ENCODE assay signal across 11 cellular contexts in genomic region chr5:64900618-64901017, GRCh38.
"Had no signal": no experiment of that assay in that cellular context is flagged by ENCODE, and none has a peak within 500 bp of the region (broad histone marks: within the 10 kb centered on the region; RNA-seq: fewer than 3 reads in every experiment).

No MANE protein-coding gene starts in this region.

- H3K27me3 ChIP-seq: cardiac muscle cell, gastrocnemius medialis, tibial artery, vagina had no signal

- H3K27me3 Mint-ChIP-seq: activated CD4-positive, alpha-beta memory T cell treated with anti-CD3 and anti-CD28 coated beads, Interleukin-2, amount 10 ng/mL, durations not matched to agents 7 days and 5 days; activated naive CD8-positive, alpha-beta T cell treated with anti-CD3 and anti-CD28 coated beads, Interleukin-2, amount 10 ng/mL, durations not matched to agents 7 days and 5 days; naive thymus-derived CD4-positive, alpha-beta T cell; stimulated activated memory B cell treated with anti-CD40 and anti-IgM and Interleukin-4, amounts not matched to agents 10 μg/mL and 1 μg/mL and 100 μg/mL, for 72 hours had no signal

- H3K9me3 ChIP-seq: gastrocnemius medialis, tibial artery, vagina had no signal

- H3K4me2 ChIP-seq: smooth muscle cell had no signal

- H3K9me3 Mint-ChIP-seq: stimulated activated memory B cell treated with anti-CD40 and anti-IgM and Interleukin-4, amounts not matched to agents 10 μg/mL and 1 μg/mL and 100 μg/mL, for 72 hours had no signal

- H3K27ac Mint-ChIP-seq: activated CD4-positive, alpha-beta memory T cell treated with anti-CD3 and anti-CD28 coated beads, Interleukin-2, amount 10 ng/mL, durations not matched to agents 7 days and 5 days; activated naive CD8-positive, alpha-beta T cell treated with anti-CD3 and anti-CD28 coated beads, Interleukin-2, amount 10 ng/mL, durations not matched to agents 7 days and 5 days; naive thymus-derived CD4-positive, alpha-beta T cell; stimulated activated memory B cell treated with anti-CD40 and anti-IgM and Interleukin-4, amounts not matched to agents 10 μg/mL and 1 μg/mL and 100 μg/mL, for 72 hours had no signal

- DNase-seq: activated CD4-positive, alpha-beta memory T cell treated with anti-CD3 and anti-CD28 coated beads, Interleukin-2, amount 10 ng/mL, durations not matched to agents 7 days and 5 days; activated CD8-positive, alpha-beta memory T cell treated with anti-CD3 and anti-CD28 coated beads, Interleukin-2, amount 50 U/mL, for 4 hours; activated naive CD8-positive, alpha-beta T cell treated with anti-CD3 and anti-CD28 coated beads, Interleukin-2, amount 10 ng/mL, durations not matched to agents 7 days and 5 days; anterior cingulate cortex; gastrocnemius medialis; naive thymus-derived CD4-positive, alpha-beta T cell; tibial artery had no signal

- H3K4me3 ChIP-seq: cardiac muscle cell, gastrocnemius medialis, smooth muscle cell, tibial artery, vagina had no signal

- H3K4me3 Mint-ChIP-seq: activated CD4-positive, alpha-beta memory T cell treated with anti-CD3 and anti-CD28 coated beads, Interleukin-2, amount 10 ng/mL, durations not matched to agents 7 days and 5 days; activated naive CD8-positive, alpha-beta T cell treated with anti-CD3 and anti-CD28 coated beads, Interleukin-2, amount 10 ng/mL, durations not matched to agents 7 days and 5 days; naive thymus-derived CD4-positive, alpha-beta T cell; stimulated activated memory B cell treated with anti-CD40 and anti-IgM and Interleukin-4, amounts not matched to agents 10 μg/mL and 1 μg/mL and 100 μg/mL, for 72 hours had no signal

- H3K4me1 Mint-ChIP-seq: activated CD4-positive, alpha-beta memory T cell treated with anti-CD3 and anti-CD28 coated beads, Interleukin-2, amount 10 ng/mL, durations not matched to agents 7 days and 5 days; activated naive CD8-positive, alpha-beta T cell treated with anti-CD3 and anti-CD28 coated beads, Interleukin-2, amount 10 ng/mL, durations not matched to agents 7 days and 5 days; naive thymus-derived CD4-positive, alpha-beta T cell; stimulated activated memory B cell treated with anti-CD40 and anti-IgM and Interleukin-4, amounts not matched to agents 10 μg/mL and 1 μg/mL and 100 μg/mL, for 72 hours had no signal

- H3K27ac ChIP-seq: cardiac muscle cell, gastrocnemius medialis, tibial artery, vagina had no signal

- H3K36me3 ChIP-seq: cardiac muscle cell, gastrocnemius medialis, vagina had no signal

- H3K4me1 ChIP-seq: gastrocnemius medialis, tibial artery, vagina had no signal
